8 cellular contexts compared by ENCODE assay signal in the genomic region with DNA sequence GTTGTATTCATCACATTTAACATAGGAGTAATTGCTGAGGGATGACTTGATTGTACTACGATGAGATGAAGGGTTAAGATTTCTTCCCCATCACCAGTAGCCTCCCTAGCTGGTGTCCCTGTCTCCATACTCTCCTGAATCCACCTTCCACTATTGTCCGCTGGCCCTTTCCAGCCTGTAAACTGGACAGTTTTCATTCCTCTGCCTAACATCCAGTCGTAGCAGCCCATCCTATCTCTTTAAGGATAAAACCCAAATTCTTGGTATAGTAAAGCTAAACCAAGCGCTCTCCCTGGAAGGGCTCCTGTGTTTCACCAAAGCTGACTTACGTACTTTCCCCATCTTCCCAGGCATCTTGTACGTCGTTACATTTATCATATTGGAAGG. TPM values are rescaled to one million over a fixed set of nuclear protein-coding genes. Genes with fewer than 3 reads are reported as not detected.
DNase-seq lines count a peak whose midpoint lies in the region; ATAC-seq and TF ChIP-seq lines count a peak whose summit lies in the region.

No MANE protein-coding gene starts in this region.

- no peak for ATAC-seq in activated CD8-positive, alpha-beta T cell treated with anti-CD3 and anti-CD28 coated beads for 36 hours
- ATAC-seq in gastroesophageal sphincter (no peak), HG03139 (IDR thresholded peaks at IDR 0.05; ENCODE audit: unreplicated experiment) (no peak), HG02840 (IDR thresholded peaks at IDR 0.05; ENCODE audit: low FRiP score, unreplicated experiment) (no peak)

- peaks cover 44% of the 10 kb centered on the region for H3K4me1 Mint-ChIP-seq in activated CD8-positive, alpha-beta T cell treated with anti-CD3 and anti-CD28 coated beads for 36 hours (ENCODE audit: low read depth)

- WGBS in gastroesophageal sphincter (ENCODE audit: low coverage in 1 of 2), 2 donors = 0 to 3% methylated on average over 7 of the region's 7 CpGs

- no peaks in the 10 kb centered on the region for H3K27me3 Mint-ChIP-seq in activated CD8-positive, alpha-beta T cell treated with anti-CD3 and anti-CD28 coated beads for 36 hours

- TF ChIP-seq POLR2A in gastroesophageal sphincter (IDR thresholded peaks at IDR 0.05) = no peak

- no peaks in the 10 kb centered on the region for H3K27me3 ChIP-seq in gastroesophageal sphincter

- CTCF ChIA-PET in activated CD8-positive, alpha-beta T cell treated with anti-CD3 and anti-CD28 coated beads for 36 hours (lab: Charles Lee) = interaction anchor here (0.6 to 3.4 kb wide), 11 partner anchors 12 to 232 kb away, joined by 3 to 16 read pairs (median 4); a partner anchor contains a TSS

- peak overlapping the region; percentile 97 for H3K27ac ChIP-seq in KOPT-K1 (ENCODE audit: low read depth, low read length, poor library complexity, severe bottlenecking)
- H3K27ac ChIP-seq in gastroesophageal sphincter = peak overlapping the region; percentile 99 to 100 (median 100)

- POLR2A ChIA-PET in activated CD8-positive, alpha-beta T cell treated with anti-CD3 and anti-CD28 coated beads for 36 hours (lab: Charles Lee) = interaction anchor here (0.8 to 16.7 kb wide), 9 partner anchors 8 to 239 kb away, joined by 3 to 554 read pairs (median 7); a partner anchor contains a TSS

- H3K9me3 ChIP-seq in KOPT-K1 (ENCODE audit: insufficient read depth, low read length, poor library complexity, severe bottlenecking) (no peaks in the 10 kb centered on the region), gastroesophageal sphincter (no peaks in the 10 kb centered on the region)

- TF ChIP-seq EP300 in gastroesophageal sphincter (IDR thresholded peaks at IDR 0.05) = no peak

- intact Hi-C loops in activated CD8-positive, alpha-beta T cell treated with anti-CD3 and anti-CD28 coated beads for 36 hours (cut with micrococcal nuclease) = loop anchor here (1.0 to 10.0 kb wide), 2 partner anchors 26 to 139 kb away; no protein-coding TSS in a partner anchor

- DNase-seq in NCI-H748 (lab: John Stamatoyannopoulos, UW; ENCODE audit: unreplicated experiment) (peak; percentile 47), NCI-H748 treated with DMSO at 0.1 percent for 48 hours (lab: John Stamatoyannopoulos, UW) (no peak), pons (ENCODE audit: low spot score) (peak; percentile 60)
- no peak for DNase-seq in activated CD8-positive, alpha-beta T cell treated with anti-CD3 and anti-CD28 coated beads for 36 hours

- TF ChIP-seq CTCF in activated CD8-positive, alpha-beta T cell treated with anti-CD3 and anti-CD28 coated beads for 36 hours (IDR thresholded peaks at IDR 0.05) = no peak
- TF ChIP-seq CTCF in gastroesophageal sphincter (IDR thresholded peaks at IDR 0.05) = no peak

- peak overlapping the region; percentile 98 for H3K27ac Mint-ChIP-seq in activated CD8-positive, alpha-beta T cell treated with anti-CD3 and anti-CD28 coated beads for 36 hours

- peak overlapping the region; percentile 82 to 97 for H3K4me3 ChIP-seq in gastroesophageal sphincter

- peaks cover 51% of the 10 kb centered on the region for H3K36me3 Mint-ChIP-seq in activated CD8-positive, alpha-beta T cell treated with anti-CD3 and anti-CD28 coated beads for 36 hours (ENCODE audit: low read depth)

- peaks cover 5 to 53% (median 13%) of the 10 kb centered on the region in 3 donors for H3K4me1 ChIP-seq in gastroesophageal sphincter

- H3K9me3 Mint-ChIP-seq in activated CD8-positive, alpha-beta T cell treated with anti-CD3 and anti-CD28 coated beads for 36 hours = no peaks in the 10 kb centered on the region

- peak overlapping the region; percentile 93 for H3K4me3 Mint-ChIP-seq in activated CD8-positive, alpha-beta T cell treated with anti-CD3 and anti-CD28 coated beads for 36 hours

- H3K36me3 ChIP-seq in KOPT-K1 (ENCODE audit: insufficient read depth, low read length) = peaks cover 44% of the 10 kb centered on the region
- peaks cover 0 to 8% of the 10 kb centered on the region in 2 donors for H3K36me3 ChIP-seq in gastroesophageal sphincter

RNA-seq across cellular contexts. Expression of a gene that starts 0.7 kb away (rescaled TPM):
- total RNA-seq in activated CD8-positive, alpha-beta T cell treated with anti-CD3 and anti-CD28 coated beads for 36 hours = 10 to 100 TPM; 33.1 to 34.7 TPM
- total RNA-seq in gastroesophageal sphincter = 100 to 1,000 TPM in 1 of 4 donors, 10 to 100 TPM in 3; 81.7 to 120 (median 96.0) TPM

RNA-seq across cellular contexts. Expression of a gene that starts 28.2 kb away (rescaled TPM):
- 100 to 1,000 TPM; 469 to 474 TPM for total RNA-seq in activated CD8-positive, alpha-beta T cell treated with anti-CD3 and anti-CD28 coated beads for 36 hours
- total RNA-seq in gastroesophageal sphincter = 100 to 1,000 TPM; 284 to 367 (median 323) TPM

Comparison
In these comparisons a context has a peak if more than half of its experiments do, and no peak if none do; other contexts are left out.
1. DNase-seq: peak in NCI-H748 (single experiment) and pons (single experiment); none in NCI-H748 treated with DMSO at 0.1 percent for 48 hours (single experiment) and activated CD8-positive, alpha-beta T cell treated with anti-CD3 and anti-CD28 coated beads for 36 hours (single experiment).